Comparison of ENCODE assay signal across 10 cellular contexts in genomic region chr3:172194702-172195392, GRCh38.
A peak's percentile ranks its signal among the peaks of the same experiment; 100 is the strongest.
DNase-seq lines count a peak whose midpoint lies in the region; ATAC-seq and TF ChIP-seq lines count a peak whose summit lies in the region.
"Had no signal": no experiment of that assay in that cellular context is flagged by ENCODE, and none has a peak within 500 bp of the region (broad histone marks: within the 10 kb centered on the region; RNA-seq: fewer than 3 reads in every experiment).

No MANE protein-coding gene starts in this region.

- no peaks in the 10 kb centered on the region for H3K9me3 ChIP-seq in Caco-2
- no peaks in the 10 kb centered on the region for H3K9me3 ChIP-seq in ovary
- no peaks in the 10 kb centered on the region for H3K9me3 ChIP-seq in effector memory CD4-positive, alpha-beta T cell (ENCODE audit: control insufficient read depth, low read length)

- ATAC-seq in WTC11, result peak; percentile 91
- no peak for ATAC-seq in activated T-cell treated with anti-CD3 and anti-CD28 coated beads, Interleukin-2, amount 50 U/mL, for 72 hours (replicated peaks in 1 of 2)
- ATAC-seq in GM18867 (IDR thresholded peaks at IDR 0.05; ENCODE audit: unreplicated experiment), result no peak

- H3K4me3 Mint-ChIP-seq in Caco-2 (ENCODE audit: unreplicated experiment), result no peak overlapping the region
- no peak overlapping the region for H3K4me3 Mint-ChIP-seq in WTC11
- no peak overlapping the region for H3K4me3 Mint-ChIP-seq in activated T-cell treated with anti-CD3 and anti-CD28 coated beads, Interleukin-2, amount 50 U/mL, for 72 hours
- H3K4me3 Mint-ChIP-seq: IgD-negative memory B cell had no signal

- H3K27ac Mint-ChIP-seq in Caco-2 (ENCODE audit: unreplicated experiment) (no peak overlapping the region), WTC11 (no peak overlapping the region)
- H3K27ac Mint-ChIP-seq in activated T-cell treated with anti-CD3 and anti-CD28 coated beads, Interleukin-2, amount 50 U/mL, for 72 hours, result no peak overlapping the region
- H3K27ac Mint-ChIP-seq: IgD-negative memory B cell had no signal

- no peak for TF ChIP-seq POLR2A in ovary (IDR thresholded peaks at IDR 0.05)

- TF ChIP-seq EP300 in ovary (IDR thresholded peaks at IDR 0.05), result no peak

- H3K27me3 ChIP-seq in Caco-2 (replicated peaks; ENCODE audit: control insufficient read depth, insufficient read depth, low read length) (no peaks in the 10 kb centered on the region), kidney epithelial cell (ENCODE audit: control insufficient read depth, insufficient read depth, low read length) (no peaks in the 10 kb centered on the region), ovary (no peaks in the 10 kb centered on the region)
- H3K27me3 ChIP-seq in effector memory CD4-positive, alpha-beta T cell (replicated peaks; ENCODE audit: control insufficient read depth, insufficient read depth, low read length, poor library complexity, severe bottlenecking), result no peaks in the 10 kb centered on the region

- H3K27ac ChIP-seq in ovary, result no peak overlapping the region
- no peak overlapping the region for H3K27ac ChIP-seq in effector memory CD4-positive, alpha-beta T cell (ENCODE audit: insufficient read depth, low read length, poor library complexity, severe bottlenecking)

- H3K4me3 ChIP-seq in Caco-2 (ENCODE audit: low read depth, low read length), result no peak overlapping the region
- H3K4me3 ChIP-seq in kidney epithelial cell (ENCODE audit: low read depth, low read length), result no peak overlapping the region
- no peak overlapping the region for H3K4me3 ChIP-seq in ovary
- no peak overlapping the region for H3K4me3 ChIP-seq in effector memory CD4-positive, alpha-beta T cell (ENCODE audit: insufficient read depth, low read depth, low read length, poor library complexity, severe bottlenecking)

- peaks cover 18% of the 10 kb centered on the region for H3K4me1 ChIP-seq in Caco-2
- peaks cover 6% of the 10 kb centered on the region for H3K4me1 ChIP-seq in ovary (ENCODE audit: insufficient read depth)
- no peaks in the 10 kb centered on the region for H3K4me1 ChIP-seq in effector memory CD4-positive, alpha-beta T cell (ENCODE audit: control insufficient read depth, insufficient read depth, low read length, poor library complexity, severe bottlenecking)

- intact Hi-C loops in Caco-2 (cut with micrococcal nuclease; ENCODE audit: unreplicated experiment) (no loop called here), ovary (cut with DNase I) (no loop called here)

- H3K36me3 ChIP-seq in Caco-2 (ENCODE audit: control insufficient read depth, insufficient read depth, low read length) (no peaks in the 10 kb centered on the region), kidney epithelial cell (ENCODE audit: control insufficient read depth, insufficient read depth, low read length) (no peaks in the 10 kb centered on the region), ovary (no peaks in the 10 kb centered on the region)
- H3K36me3 ChIP-seq in effector memory CD4-positive, alpha-beta T cell (ENCODE audit: control insufficient read depth, insufficient read depth, low read length), result no peaks in the 10 kb centered on the region

- BruUV-seq in Caco-2 (replicated peaks; lab: Mats Ljungman, UMichigan), result no TSS peak

- CTCF ChIA-PET in Caco-2 (lab: Charles Lee), result interaction anchor here (0.6 kb wide), 1 partner anchor 155 kb away, joined by 7 read pairs; no protein-coding TSS in a partner anchor
- CTCF ChIA-PET in WTC11 (lab: Charles Lee), result interaction anchor here (1.0 kb wide), 1 partner anchor 25 kb away, joined by 3 read pairs; no protein-coding TSS in a partner anchor

- peak; percentile 15 to 35 for DNase-seq in Caco-2
- peak; percentile 22 for DNase-seq in NAMALWA (ENCODE audit: low spot score)
- DNase-seq in WTC11 (ENCODE audit: low spot score), result no peak
- DNase-seq in kidney epithelial cell (ENCODE audit: low read depth), result peak; percentile 31
- DNase-seq in activated T-cell treated with anti-CD3 and anti-CD28 coated beads, Interleukin-2, amount 50 U/mL, for 72 hours, result no peak
- no peak for DNase-seq in ovary
- DNase-seq in effector memory CD4-positive, alpha-beta T cell, result no peak
- DNase-seq: islet precursor cell had no signal

- H3K27me3 Mint-ChIP-seq in Caco-2 (ENCODE audit: insufficient read depth, unreplicated experiment) (no peaks in the 10 kb centered on the region), WTC11 (ENCODE audit: low read depth) (no peaks in the 10 kb centered on the region)
- no peaks in the 10 kb centered on the region for H3K27me3 Mint-ChIP-seq in activated T-cell treated with anti-CD3 and anti-CD28 coated beads, Interleukin-2, amount 50 U/mL, for 72 hours (ENCODE audit: low read depth)
- H3K27me3 Mint-ChIP-seq: IgD-negative memory B cell had no signal

- TF ChIP-seq CTCF in Caco-2 (IDR thresholded peaks at IDR 0.05; ENCODE audit: insufficient read depth in 1 of 2, low read depth in 1 of 2, low read length in 1 of 2, severe bottlenecking in 1 of 2, unreplicated experiment in 1 of 2) (no peak), WTC11 (IDR thresholded peaks at IDR 0.05) (no peak), kidney epithelial cell (IDR thresholded peaks at IDR 0.05; ENCODE audit: insufficient read depth, low read length, poor library complexity, severe bottlenecking) (no peak), ovary (IDR thresholded peaks at IDR 0.05) (no peak)

- H3K9me3 Mint-ChIP-seq in Caco-2 (ENCODE audit: unreplicated experiment) (no peaks in the 10 kb centered on the region), WTC11 (peaks cover 10% of the 10 kb centered on the region)
- peaks cover 0 to 5% of the 10 kb centered on the region in 2 donors for H3K9me3 Mint-ChIP-seq in activated T-cell treated with anti-CD3 and anti-CD28 coated beads, Interleukin-2, amount 50 U/mL, for 72 hours
- H3K9me3 Mint-ChIP-seq: IgD-negative memory B cell had no signal

- H3K4me1 Mint-ChIP-seq in Caco-2 (ENCODE audit: low read depth, unreplicated experiment), result peaks cover 10% of the 10 kb centered on the region
- peaks cover 36% of the 10 kb centered on the region for H3K4me1 Mint-ChIP-seq in WTC11
- H3K4me1 Mint-ChIP-seq in activated T-cell treated with anti-CD3 and anti-CD28 coated beads, Interleukin-2, amount 50 U/mL, for 72 hours (ENCODE audit: low read depth), result no peaks in the 10 kb centered on the region
- H3K4me1 Mint-ChIP-seq: IgD-negative memory B cell had no signal

- H3K36me3 Mint-ChIP-seq in Caco-2 (ENCODE audit: insufficient read depth, unreplicated experiment) (peaks cover 7% of the 10 kb centered on the region), WTC11 (peaks cover 10% of the 10 kb centered on the region; the same call in 1 of the 2 replicates)
- peaks cover 4% of the 10 kb centered on the region in 2 donors for H3K36me3 Mint-ChIP-seq in activated T-cell treated with anti-CD3 and anti-CD28 coated beads, Interleukin-2, amount 50 U/mL, for 72 hours (ENCODE audit: insufficient read depth in 2 of 2)
- H3K36me3 Mint-ChIP-seq: IgD-negative memory B cell had no signal

- POLR2A ChIA-PET in Caco-2 (lab: Charles Lee) (no interaction called here), WTC11 (lab: Charles Lee) (no interaction called here)

- 43 to 52% (median 44%) methylated on average over 4 of the region's 4 CpGs for WGBS in ovary, 3 donors

TF ChIP-seq in WTC11, 78 proteins besides CTCF, POLR2A, EP300 and RAD21 (continues in another document):
- no peak for TF ChIP-seq ATF6 (CRISPR knock-in tag; IDR thresholded peaks at IDR 0.05)
- TF ChIP-seq NFYB (CRISPR knock-in tag; conservative IDR thresholded peaks at IDR 0.05; ENCODE audit: low read depth), result no peak
- TF ChIP-seq AFF4 (CRISPR knock-in tag; IDR thresholded peaks at IDR 0.05; ENCODE audit: borderline replicate concordance), result no peak
- TF ChIP-seq ZBTB21 (CRISPR knock-in tag; IDR thresholded peaks at IDR 0.05; ENCODE audit: borderline replicate concordance), result no peak
- no peak for TF ChIP-seq ETV6 (CRISPR knock-in tag; IDR thresholded peaks at IDR 0.05)
- no peak for TF ChIP-seq CREB1 (CRISPR knock-in tag; IDR thresholded peaks at IDR 0.05)
- no peak for TF ChIP-seq JUN (CRISPR knock-in tag; IDR thresholded peaks at IDR 0.05)

Comparison
In these comparisons a context has a peak if more than half of its experiments do, and no peak if none do; other contexts are left out.
1. DNase-seq: peak in Caco-2 (2 of 2), NAMALWA (single experiment) and kidney epithelial cell (single experiment); none in WTC11 (single experiment), activated T-cell treated with anti-CD3 and anti-CD28 coated beads, Interleukin-2, amount 50 U/mL, for 72 hours (0 of 2), ovary (0 of 5) and effector memory CD4-positive, alpha-beta T cell (0 of 3).